ENCODE assay signal across 32 cellular contexts in genomic region chr14:58092231-58092630, GRCh38. TPM values are rescaled to one million over a fixed set of nuclear protein-coding genes. Genes with fewer than 3 reads are reported as not detected.
"Had no signal": no experiment of that assay in that cellular context is flagged by ENCODE, and none has a peak within 500 bp of the region (broad histone marks: within the 10 kb centered on the region; RNA-seq: fewer than 3 reads in every experiment).

No MANE protein-coding gene starts in this region.

- H3K4me2 ChIP-seq: smooth muscle cell had no signal

- DNase-seq: naive thymus-derived CD8-positive, alpha-beta T cell; nephron progenitor cell; nucleus accumbens; ovary; posterior cingulate gyrus; psoas muscle; right cardiac atrium; right lobe of liver; sigmoid colon; spleen; stimulated activated CD4-positive, alpha-beta T cell treated with anti-CD3 and anti-CD28 coated beads, Interleukin-12 subunit alpha, Interleukin-12 subunit beta, amount 100 ng/mL, for 4 hours; stimulated activated CD4-positive, alpha-beta T cell treated with anti-CD3 and anti-CD28 coated beads, Interleukin-1b, Interleukin-23, amount 100 ng/mL, for 48 hours; stimulated activated CD4-positive, alpha-beta T cell treated with anti-CD3 and anti-CD28 coated beads, Interleukin-4, amount 100 ng/mL, for 1 hour; stimulated activated CD4-positive, alpha-beta T cell treated with anti-CD3 and anti-CD28 coated beads, Interleukin-4, amount 100 ng/mL, for 4 hours; stimulated activated CD8-positive, alpha-beta memory T cell treated with anti-CD3 and anti-CD28 coated beads, Interleukin-4, amount 100 ng/mL, for 48 hours; stimulated activated naive CD4-positive, alpha-beta T cell; stimulated activated naive CD8-positive, alpha-beta T cell treated with anti-CD3 and anti-CD28 coated beads, Interleukin-15, amount 100 ng/mL, for 72 hours; stimulated activated naive CD8-positive, alpha-beta T cell treated with anti-CD3 and anti-CD28 coated beads, Interleukin-15, Interleukin-2, amounts not matched to agents 100 U/mL and 50 U/mL, for 24 hours; substantia nigra; testis; tibial artery; transverse colon had no signal

- H3K36me3 Mint-ChIP-seq: naive thymus-derived CD8-positive, alpha-beta T cell; natural killer cell treated with Interleukin-12 subunit alpha and Interleukin-12 subunit beta and Interleukin-15 and Interleukin-18, amount 100 ng/mL, for 72 hours; stimulated activated memory B cell treated with anti-CD40 and anti-IgM and Interleukin-4, amounts not matched to agents 10 μg/mL and 1 μg/mL and 100 μg/mL, for 72 hours had no signal

- H3K79me2 ChIP-seq: parathyroid adenoma had no signal

- H3K36me3 ChIP-seq: neutrophil, ovary, right lobe of liver, spleen, suprapubic skin, transverse colon, vagina had no signal

- H3K9me3 Mint-ChIP-seq: naive thymus-derived CD8-positive, alpha-beta T cell; natural killer cell treated with Interleukin-12 subunit alpha and Interleukin-12 subunit beta and Interleukin-15 and Interleukin-18, amount 100 ng/mL, for 72 hours; neural crest cell; stimulated activated naive CD8-positive, alpha-beta T cell treated with anti-CD3 and anti-CD28 coated beads, Interleukin-15, amount 100 ng/mL, for 72 hours; type B pancreatic cell had no signal

- ATAC-seq: naive thymus-derived CD8-positive, alpha-beta T cell; natural killer cell treated with Interleukin-12 subunit alpha and Interleukin-12 subunit beta and Interleukin-15 and Interleukin-18, amount 100 ng/mL, for 72 hours; psoas muscle; right cardiac atrium; right lobe of liver; stimulated activated memory B cell treated with anti-CD40 and anti-IgM and Interleukin-4, amounts not matched to agents 10 μg/mL and 1 μg/mL and 100 μg/mL, for 72 hours; stimulated activated naive CD8-positive, alpha-beta T cell treated with anti-CD3 and anti-CD28 coated beads, Interleukin-15, amount 100 ng/mL, for 72 hours; stimulated activated naive CD8-positive, alpha-beta T cell treated with anti-CD3 and anti-CD28 coated beads, Interleukin-15, Interleukin-2, amounts not matched to agents 100 U/mL and 50 U/mL, for 24 hours had no signal

- H2AFZ ChIP-seq: parathyroid adenoma had no signal

- H3K4me3 ChIP-seq: ovary, psoas muscle, right lobe of liver, sigmoid colon, smooth muscle cell, spleen, suprapubic skin, testis, tibial artery, transverse colon, vagina had no signal

- H3K27me3 ChIP-seq: neutrophil, ovary, right lobe of liver, sigmoid colon, suprapubic skin, testis, tibial artery, vagina had no signal

- H3K4me3 Mint-ChIP-seq: naive thymus-derived CD8-positive, alpha-beta T cell; natural killer cell treated with Interleukin-12 subunit alpha and Interleukin-12 subunit beta and Interleukin-15 and Interleukin-18, amount 100 ng/mL, for 72 hours; nephron progenitor cell; neural crest cell; stimulated activated memory B cell treated with anti-CD40 and anti-IgM and Interleukin-4, amounts not matched to agents 10 μg/mL and 1 μg/mL and 100 μg/mL, for 72 hours; stimulated activated naive CD8-positive, alpha-beta T cell treated with anti-CD3 and anti-CD28 coated beads, Interleukin-15, amount 100 ng/mL, for 72 hours; type B pancreatic cell had no signal

- H3K27me3 Mint-ChIP-seq: progenitor cell of endocrine pancreas, type B pancreatic cell had no signal

- H3K9ac ChIP-seq: parathyroid adenoma had no signal

- H3K9me3 ChIP-seq: neutrophil, ovary, psoas muscle, right lobe of liver, sigmoid colon, spleen, suprapubic skin, testis, tibial artery, transverse colon, vagina had no signal

- H3K4me1 Mint-ChIP-seq: naive thymus-derived CD8-positive, alpha-beta T cell; nephron progenitor cell; neural crest cell; stimulated activated memory B cell treated with anti-CD40 and anti-IgM and Interleukin-4, amounts not matched to agents 10 μg/mL and 1 μg/mL and 100 μg/mL, for 72 hours; stimulated activated naive CD8-positive, alpha-beta T cell treated with anti-CD3 and anti-CD28 coated beads, Interleukin-15, amount 100 ng/mL, for 72 hours had no signal

- H3K4me1 ChIP-seq: parathyroid adenoma, psoas muscle, right lobe of liver, sigmoid colon, spleen, suprapubic skin, testis, tibial artery, transverse colon, vagina had no signal

- H3K27ac Mint-ChIP-seq: naive thymus-derived CD8-positive, alpha-beta T cell; natural killer cell treated with Interleukin-12 subunit alpha and Interleukin-12 subunit beta and Interleukin-15 and Interleukin-18, amount 100 ng/mL, for 72 hours; nephron progenitor cell; progenitor cell of endocrine pancreas; stimulated activated memory B cell treated with anti-CD40 and anti-IgM and Interleukin-4, amounts not matched to agents 10 μg/mL and 1 μg/mL and 100 μg/mL, for 72 hours; stimulated activated naive CD8-positive, alpha-beta T cell treated with anti-CD3 and anti-CD28 coated beads, Interleukin-15, amount 100 ng/mL, for 72 hours; type B pancreatic cell had no signal

- H3K27ac ChIP-seq: neutrophil, ovary, parathyroid adenoma, psoas muscle, right lobe of liver, sigmoid colon, spleen, suprapubic skin, testis, tibial artery, transverse colon, vagina had no signal

RNA-seq across cellular contexts. Expression of gene ARMH4, which starts 59.8 kb away (rescaled TPM):
- total RNA-seq: naive thymus-derived CD8-positive, alpha-beta T cell; natural killer cell treated with Interleukin-12 subunit alpha and Interleukin-12 subunit beta and Interleukin-15 and Interleukin-18, amount 100 ng/mL, for 72 hours had no signal
- polyA plus RNA-seq: naive thymus-derived CD8-positive, alpha-beta T cell had no signal
